Comparison of ENCODE assay signal across 1 cellular context in the genomic region with DNA sequence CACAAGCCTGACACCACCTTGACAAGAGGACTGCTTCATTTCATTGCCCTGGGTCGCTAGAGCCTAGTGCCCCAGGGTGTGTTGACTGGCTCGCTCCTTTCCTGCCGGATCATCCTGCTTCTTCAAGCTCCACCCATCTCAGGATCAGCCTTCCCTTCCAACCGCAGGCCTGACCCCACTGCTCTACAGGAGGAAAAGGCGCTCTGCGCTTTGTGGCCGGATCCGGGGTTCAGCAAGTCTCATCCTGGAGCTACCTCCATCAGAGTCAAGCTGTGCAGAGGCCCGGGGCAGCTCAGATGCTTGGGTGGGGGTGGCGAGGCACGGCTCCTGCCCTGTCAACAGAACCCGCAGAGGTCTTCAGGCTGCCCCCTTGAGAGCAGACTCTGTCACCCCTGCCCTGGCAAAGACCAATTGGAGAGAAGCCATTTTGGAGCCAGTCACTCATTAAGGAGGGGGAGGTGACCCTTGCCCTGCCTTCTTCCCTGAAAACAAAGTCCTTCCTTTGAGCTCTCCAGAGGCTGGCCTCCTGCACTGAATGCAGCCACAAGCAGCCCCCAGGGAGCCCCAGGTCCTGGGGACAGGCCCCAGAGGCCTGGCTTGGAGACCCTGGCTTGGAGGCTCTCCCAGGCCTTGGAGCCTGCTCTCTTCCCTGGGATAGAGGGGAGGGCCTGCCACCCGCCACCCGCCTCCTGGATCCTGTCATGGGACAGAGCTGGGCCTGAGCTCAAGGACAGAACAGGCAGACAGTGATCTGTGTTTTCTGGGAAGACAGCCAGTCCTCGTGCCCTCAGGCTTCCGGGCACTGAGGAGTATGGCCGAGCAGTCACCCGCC.
A peak's percentile ranks its signal among the peaks of the same experiment; 100 is the strongest.
TF ChIP-seq lines count a peak whose summit lies in the region.

No MANE protein-coding gene starts in this region.

TF ChIP-seq in HepG2, 621 proteins besides CTCF, POLR2A, EP300 and RAD21 (continued from another document and continues in another):
- TF ChIP-seq, protein P1, sequence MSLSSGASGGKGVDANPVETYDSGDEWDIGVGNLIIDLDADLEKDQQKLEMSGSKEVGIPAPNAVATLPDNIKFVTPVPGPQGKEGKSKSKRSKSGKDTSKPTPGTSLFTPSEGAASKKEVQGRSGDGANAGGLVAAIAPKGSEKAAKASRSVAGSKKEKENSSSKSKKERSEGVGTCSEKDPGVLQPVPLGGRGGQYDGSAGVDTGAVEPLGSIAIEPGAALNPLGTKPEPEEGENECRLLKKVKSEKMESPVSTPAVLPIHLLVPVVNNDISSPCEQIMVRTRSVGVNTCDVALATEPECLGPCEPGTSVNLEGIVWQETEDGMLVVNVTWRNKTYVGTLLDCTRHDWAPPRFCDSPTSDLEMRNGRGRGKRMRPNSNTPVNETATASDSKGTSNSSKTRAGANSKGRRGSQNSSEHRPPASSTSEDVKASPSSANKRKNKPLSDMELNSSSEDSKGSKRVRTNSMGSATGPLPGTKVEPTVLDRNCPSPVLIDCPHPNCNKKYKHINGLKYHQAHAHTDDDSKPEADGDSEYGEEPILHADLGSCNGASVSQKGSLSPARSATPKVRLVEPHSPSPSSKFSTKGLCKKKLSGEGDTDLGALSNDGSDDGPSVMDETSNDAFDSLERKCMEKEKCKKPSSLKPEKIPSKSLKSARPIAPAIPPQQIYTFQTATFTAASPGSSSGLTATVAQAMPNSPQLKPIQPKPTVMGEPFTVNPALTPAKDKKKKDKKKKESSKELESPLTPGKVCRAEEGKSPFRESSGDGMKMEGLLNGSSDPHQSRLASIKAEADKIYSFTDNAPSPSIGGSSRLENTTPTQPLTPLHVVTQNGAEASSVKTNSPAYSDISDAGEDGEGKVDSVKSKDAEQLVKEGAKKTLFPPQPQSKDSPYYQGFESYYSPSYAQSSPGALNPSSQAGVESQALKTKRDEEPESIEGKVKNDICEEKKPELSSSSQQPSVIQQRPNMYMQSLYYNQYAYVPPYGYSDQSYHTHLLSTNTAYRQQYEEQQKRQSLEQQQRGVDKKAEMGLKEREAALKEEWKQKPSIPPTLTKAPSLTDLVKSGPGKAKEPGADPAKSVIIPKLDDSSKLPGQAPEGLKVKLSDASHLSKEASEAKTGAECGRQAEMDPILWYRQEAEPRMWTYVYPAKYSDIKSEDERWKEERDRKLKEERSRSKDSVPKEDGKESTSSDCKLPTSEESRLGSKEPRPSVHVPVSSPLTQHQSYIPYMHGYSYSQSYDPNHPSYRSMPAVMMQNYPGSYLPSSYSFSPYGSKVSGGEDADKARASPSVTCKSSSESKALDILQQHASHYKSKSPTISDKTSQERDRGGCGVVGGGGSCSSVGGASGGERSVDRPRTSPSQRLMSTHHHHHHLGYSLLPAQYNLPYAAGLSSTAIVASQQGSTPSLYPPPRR (CRISPR knock-in tag; IDR thresholded peaks at IDR 0.05; ENCODE audit: borderline replicate concordance) = no peak
- no peak for TF ChIP-seq ZNF720 (CRISPR knock-in tag; IDR thresholded peaks at IDR 0.05)
- TF ChIP-seq HMGA1 (CRISPR knock-in tag; conservative IDR thresholded peaks at IDR 0.05) = no peak
- TF ChIP-seq ZNF562 (CRISPR knock-in tag; IDR thresholded peaks at IDR 0.05; ENCODE audit: borderline replicate concordance) = no peak
- TF ChIP-seq, protein P2, sequence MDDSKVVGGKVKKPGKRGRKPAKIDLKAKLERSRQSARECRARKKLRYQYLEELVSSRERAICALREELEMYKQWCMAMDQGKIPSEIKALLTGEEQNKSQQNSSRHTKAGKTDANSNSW (CRISPR knock-in tag; IDR thresholded peaks at IDR 0.05; ENCODE audit: borderline replicate concordance) = no peak
- TF ChIP-seq ZNF143 (CRISPR knock-in tag; IDR thresholded peaks at IDR 0.05) = no peak
- TF ChIP-seq, protein P3, sequence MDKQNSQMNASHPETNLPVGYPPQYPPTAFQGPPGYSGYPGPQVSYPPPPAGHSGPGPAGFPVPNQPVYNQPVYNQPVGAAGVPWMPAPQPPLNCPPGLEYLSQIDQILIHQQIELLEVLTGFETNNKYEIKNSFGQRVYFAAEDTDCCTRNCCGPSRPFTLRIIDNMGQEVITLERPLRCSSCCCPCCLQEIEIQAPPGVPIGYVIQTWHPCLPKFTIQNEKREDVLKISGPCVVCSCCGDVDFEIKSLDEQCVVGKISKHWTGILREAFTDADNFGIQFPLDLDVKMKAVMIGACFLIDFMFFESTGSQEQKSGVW (CRISPR knock-in tag; IDR thresholded peaks at IDR 0.05; ENCODE audit: borderline replicate concordance) = no peak
- TF ChIP-seq ZNF780A (CRISPR knock-in tag; IDR thresholded peaks at IDR 0.05) = no peak
- no peak for TF ChIP-seq ZNF121 (CRISPR knock-in tag; IDR thresholded peaks at IDR 0.05)
- no peak for TF ChIP-seq ELF1 (CRISPR knock-in tag; IDR thresholded peaks at IDR 0.05)
- TF ChIP-seq SAP130 (CRISPR knock-in tag; IDR thresholded peaks at IDR 0.05; ENCODE audit: low read depth) = peak; percentile 61
- TF ChIP-seq ZNF660 (CRISPR knock-in tag; IDR thresholded peaks at IDR 0.05; ENCODE audit: borderline replicate concordance, low read depth) = no peak
- TF ChIP-seq SKI (IDR thresholded peaks at IDR 0.05; ENCODE audit: partially characterized antibody) = no peak
- no peak for TF ChIP-seq ZNF709 (CRISPR knock-in tag; IDR thresholded peaks at IDR 0.05)
- 0 out of 2 replicates have a peak, but pooled peaks have one; percentile 4 for TF ChIP-seq ZNF350 (CRISPR knock-in tag; IDR thresholded peaks at IDR 0.05; ENCODE audit: borderline replicate concordance, low read depth)
- TF ChIP-seq ZNF12 (CRISPR knock-in tag; IDR thresholded peaks at IDR 0.05) = no peak
- TF ChIP-seq, protein P4, sequence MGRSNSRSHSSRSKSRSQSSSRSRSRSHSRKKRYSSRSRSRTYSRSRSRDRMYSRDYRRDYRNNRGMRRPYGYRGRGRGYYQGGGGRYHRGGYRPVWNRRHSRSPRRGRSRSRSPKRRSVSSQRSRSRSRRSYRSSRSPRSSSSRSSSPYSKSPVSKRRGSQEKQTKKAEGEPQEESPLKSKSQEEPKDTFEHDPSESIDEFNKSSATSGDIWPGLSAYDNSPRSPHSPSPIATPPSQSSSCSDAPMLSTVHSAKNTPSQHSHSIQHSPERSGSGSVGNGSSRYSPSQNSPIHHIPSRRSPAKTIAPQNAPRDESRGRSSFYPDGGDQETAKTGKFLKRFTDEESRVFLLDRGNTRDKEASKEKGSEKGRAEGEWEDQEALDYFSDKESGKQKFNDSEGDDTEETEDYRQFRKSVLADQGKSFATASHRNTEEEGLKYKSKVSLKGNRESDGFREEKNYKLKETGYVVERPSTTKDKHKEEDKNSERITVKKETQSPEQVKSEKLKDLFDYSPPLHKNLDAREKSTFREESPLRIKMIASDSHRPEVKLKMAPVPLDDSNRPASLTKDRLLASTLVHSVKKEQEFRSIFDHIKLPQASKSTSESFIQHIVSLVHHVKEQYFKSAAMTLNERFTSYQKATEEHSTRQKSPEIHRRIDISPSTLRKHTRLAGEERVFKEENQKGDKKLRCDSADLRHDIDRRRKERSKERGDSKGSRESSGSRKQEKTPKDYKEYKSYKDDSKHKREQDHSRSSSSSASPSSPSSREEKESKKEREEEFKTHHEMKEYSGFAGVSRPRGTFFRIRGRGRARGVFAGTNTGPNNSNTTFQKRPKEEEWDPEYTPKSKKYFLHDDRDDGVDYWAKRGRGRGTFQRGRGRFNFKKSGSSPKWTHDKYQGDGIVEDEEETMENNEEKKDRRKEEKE (IDR thresholded peaks at IDR 0.05) = no peak
- TF ChIP-seq KDM4B (CRISPR knock-in tag; IDR thresholded peaks at IDR 0.05) = no peak
- TF ChIP-seq JDP2 (CRISPR knock-in tag; IDR thresholded peaks at IDR 0.05; ENCODE audit: borderline replicate concordance) = no peak
- TF ChIP-seq ZNF333 (CRISPR knock-in tag; IDR thresholded peaks at IDR 0.05; ENCODE audit: borderline replicate concordance) = no peak
- TF ChIP-seq, protein P5, sequence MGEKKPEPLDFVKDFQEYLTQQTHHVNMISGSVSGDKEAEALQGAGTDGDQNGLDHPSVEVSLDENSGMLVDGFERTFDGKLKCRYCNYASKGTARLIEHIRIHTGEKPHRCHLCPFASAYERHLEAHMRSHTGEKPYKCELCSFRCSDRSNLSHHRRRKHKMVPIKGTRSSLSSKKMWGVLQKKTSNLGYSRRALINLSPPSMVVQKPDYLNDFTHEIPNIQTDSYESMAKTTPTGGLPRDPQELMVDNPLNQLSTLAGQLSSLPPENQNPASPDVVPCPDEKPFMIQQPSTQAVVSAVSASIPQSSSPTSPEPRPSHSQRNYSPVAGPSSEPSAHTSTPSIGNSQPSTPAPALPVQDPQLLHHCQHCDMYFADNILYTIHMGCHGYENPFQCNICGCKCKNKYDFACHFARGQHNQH (CRISPR knock-in tag; IDR thresholded peaks at IDR 0.05) = peak; percentile 84; the same call in 1 of the 2 replicates
- peak; percentile 54; the same call in 1 of the 2 replicates for TF ChIP-seq ZBTB7B (CRISPR knock-in tag; IDR thresholded peaks at IDR 0.05)
- no peak for TF ChIP-seq ZNF7 (CRISPR knock-in tag; IDR thresholded peaks at IDR 0.05)
- no peak for TF ChIP-seq ZNF558 (CRISPR knock-in tag; IDR thresholded peaks at IDR 0.05; ENCODE audit: borderline replicate concordance)
- TF ChIP-seq KDM1A (CRISPR knock-in tag; IDR thresholded peaks at IDR 0.05) = no peak
- TF ChIP-seq, protein P6, sequence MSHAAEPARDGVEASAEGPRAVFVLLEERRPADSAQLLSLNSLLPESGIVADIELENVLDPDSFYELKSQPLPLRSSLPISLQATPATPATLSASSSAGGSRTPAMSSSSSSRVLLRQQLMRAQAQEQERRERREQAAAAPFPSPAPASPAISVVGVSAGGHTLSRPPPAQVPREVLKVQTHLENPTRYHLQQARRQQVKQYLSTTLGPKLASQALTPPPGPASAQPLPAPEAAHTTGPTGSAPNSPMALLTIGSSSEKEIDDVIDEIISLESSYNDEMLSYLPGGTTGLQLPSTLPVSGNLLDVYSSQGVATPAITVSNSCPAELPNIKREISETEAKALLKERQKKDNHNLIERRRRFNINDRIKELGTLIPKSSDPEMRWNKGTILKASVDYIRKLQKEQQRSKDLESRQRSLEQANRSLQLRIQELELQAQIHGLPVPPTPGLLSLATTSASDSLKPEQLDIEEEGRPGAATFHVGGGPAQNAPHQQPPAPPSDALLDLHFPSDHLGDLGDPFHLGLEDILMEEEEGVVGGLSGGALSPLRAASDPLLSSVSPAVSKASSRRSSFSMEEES (CRISPR knock-in tag; IDR thresholded peaks at IDR 0.05) = peak; percentile 86
- TF ChIP-seq FOXC1 (CRISPR knock-in tag; IDR thresholded peaks at IDR 0.05; ENCODE audit: borderline replicate concordance) = no peak
- peak; percentile 43 for TF ChIP-seq HNF4G (IDR thresholded peaks at IDR 0.05; ENCODE audit: borderline replicate concordance, low read depth, low read length)
- TF ChIP-seq HNF4G (CRISPR knock-in tag; IDR thresholded peaks at IDR 0.05; ENCODE audit: borderline replicate concordance, low read depth) = no peak
- TF ChIP-seq, protein P7, sequence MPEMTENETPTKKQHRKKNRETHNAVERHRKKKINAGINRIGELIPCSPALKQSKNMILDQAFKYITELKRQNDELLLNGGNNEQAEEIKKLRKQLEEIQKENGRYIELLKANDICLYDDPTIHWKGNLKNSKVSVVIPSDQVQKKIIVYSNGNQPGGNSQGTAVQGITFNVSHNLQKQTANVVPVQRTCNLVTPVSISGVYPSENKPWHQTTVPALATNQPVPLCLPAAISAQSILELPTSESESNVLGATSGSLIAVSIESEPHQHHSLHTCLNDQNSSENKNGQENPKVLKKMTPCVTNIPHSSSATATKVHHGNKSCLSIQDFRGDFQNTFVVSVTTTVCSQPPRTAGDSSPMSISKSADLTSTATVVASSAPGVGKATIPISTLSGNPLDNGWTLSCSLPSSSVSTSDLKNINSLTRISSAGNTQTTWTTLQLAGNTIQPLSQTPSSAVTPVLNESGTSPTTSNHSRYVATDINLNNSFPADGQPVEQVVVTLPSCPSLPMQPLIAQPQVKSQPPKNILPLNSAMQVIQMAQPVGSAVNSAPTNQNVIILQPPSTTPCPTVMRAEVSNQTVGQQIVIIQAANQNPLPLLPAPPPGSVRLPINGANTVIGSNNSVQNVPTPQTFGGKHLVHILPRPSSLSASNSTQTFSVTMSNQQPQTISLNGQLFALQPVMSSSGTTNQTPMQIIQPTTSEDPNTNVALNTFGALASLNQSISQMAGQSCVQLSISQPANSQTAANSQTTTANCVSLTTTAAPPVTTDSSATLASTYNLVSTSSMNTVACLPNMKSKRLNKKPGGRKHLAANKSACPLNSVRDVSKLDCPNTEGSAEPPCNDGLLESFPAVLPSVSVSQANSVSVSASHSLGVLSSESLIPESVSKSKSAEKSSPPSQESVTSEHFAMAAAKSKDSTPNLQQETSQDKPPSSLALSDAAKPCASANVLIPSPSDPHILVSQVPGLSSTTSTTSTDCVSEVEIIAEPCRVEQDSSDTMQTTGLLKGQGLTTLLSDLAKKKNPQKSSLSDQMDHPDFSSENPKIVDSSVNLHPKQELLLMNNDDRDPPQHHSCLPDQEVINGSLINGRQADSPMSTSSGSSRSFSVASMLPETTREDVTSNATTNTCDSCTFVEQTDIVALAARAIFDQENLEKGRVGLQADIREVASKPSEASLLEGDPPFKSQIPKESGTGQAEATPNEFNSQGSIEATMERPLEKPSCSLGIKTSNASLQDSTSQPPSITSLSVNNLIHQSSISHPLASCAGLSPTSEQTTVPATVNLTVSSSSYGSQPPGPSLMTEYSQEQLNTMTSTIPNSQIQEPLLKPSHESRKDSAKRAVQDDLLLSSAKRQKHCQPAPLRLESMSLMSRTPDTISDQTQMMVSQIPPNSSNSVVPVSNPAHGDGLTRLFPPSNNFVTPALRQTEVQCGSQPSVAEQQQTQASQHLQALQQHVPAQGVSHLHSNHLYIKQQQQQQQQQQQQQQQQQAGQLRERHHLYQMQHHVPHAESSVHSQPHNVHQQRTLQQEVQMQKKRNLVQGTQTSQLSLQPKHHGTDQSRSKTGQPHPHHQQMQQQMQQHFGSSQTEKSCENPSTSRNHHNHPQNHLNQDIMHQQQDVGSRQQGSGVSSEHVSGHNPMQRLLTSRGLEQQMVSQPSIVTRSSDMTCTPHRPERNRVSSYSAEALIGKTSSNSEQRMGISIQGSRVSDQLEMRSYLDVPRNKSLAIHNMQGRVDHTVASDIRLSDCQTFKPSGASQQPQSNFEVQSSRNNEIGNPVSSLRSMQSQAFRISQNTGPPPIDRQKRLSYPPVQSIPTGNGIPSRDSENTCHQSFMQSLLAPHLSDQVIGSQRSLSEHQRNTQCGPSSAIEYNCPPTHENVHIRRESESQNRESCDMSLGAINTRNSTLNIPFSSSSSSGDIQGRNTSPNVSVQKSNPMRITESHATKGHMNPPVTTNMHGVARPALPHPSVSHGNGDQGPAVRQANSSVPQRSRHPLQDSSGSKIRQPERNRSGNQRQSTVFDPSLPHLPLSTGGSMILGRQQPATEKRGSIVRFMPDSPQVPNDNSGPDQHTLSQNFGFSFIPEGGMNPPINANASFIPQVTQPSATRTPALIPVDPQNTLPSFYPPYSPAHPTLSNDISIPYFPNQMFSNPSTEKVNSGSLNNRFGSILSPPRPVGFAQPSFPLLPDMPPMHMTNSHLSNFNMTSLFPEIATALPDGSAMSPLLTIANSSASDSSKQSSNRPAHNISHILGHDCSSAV (CRISPR knock-in tag; IDR thresholded peaks at IDR 0.05; ENCODE audit: borderline replicate concordance) = no peak
- TF ChIP-seq, protein P8, sequence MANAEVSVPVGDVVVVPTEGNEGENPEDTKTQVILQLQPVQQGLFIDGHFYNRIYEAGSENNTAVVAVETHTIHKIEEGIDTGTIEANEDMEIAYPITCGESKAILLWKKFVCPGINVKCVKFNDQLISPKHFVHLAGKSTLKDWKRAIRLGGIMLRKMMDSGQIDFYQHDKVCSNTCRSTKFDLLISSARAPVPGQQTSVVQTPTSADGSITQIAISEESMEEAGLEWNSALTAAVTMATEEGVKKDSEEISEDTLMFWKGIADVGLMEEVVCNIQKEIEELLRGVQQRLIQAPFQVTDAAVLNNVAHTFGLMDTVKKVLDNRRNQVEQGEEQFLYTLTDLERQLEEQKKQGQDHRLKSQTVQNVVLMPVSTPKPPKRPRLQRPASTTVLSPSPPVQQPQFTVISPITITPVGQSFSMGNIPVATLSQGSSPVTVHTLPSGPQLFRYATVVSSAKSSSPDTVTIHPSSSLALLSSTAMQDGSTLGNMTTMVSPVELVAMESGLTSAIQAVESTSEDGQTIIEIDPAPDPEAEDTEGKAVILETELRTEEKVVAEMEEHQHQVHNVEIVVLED (CRISPR knock-in tag; IDR thresholded peaks at IDR 0.05; ENCODE audit: borderline replicate concordance) = no peak
